Comparison of ENCODE assay signal across 1 cellular context in genomic region chr19:2782936-2783780, GRCh38.
A peak's percentile ranks its signal among the peaks of the same experiment; 100 is the strongest.
TF ChIP-seq lines count a peak whose summit lies in the region.

SGTA (minus strand) TSS chr19:2783273; CDS start chr19:2769068, 14,205 bp downstream.

TF ChIP-seq in HepG2, 621 proteins besides CTCF, POLR2A, EP300 and RAD21 (continued from another document and continues in another):
- TF ChIP-seq ZNF564 (CRISPR knock-in tag; IDR thresholded peaks at IDR 0.05), result peak; percentile 95
- peak; percentile 94 for TF ChIP-seq HOXD1 (CRISPR knock-in tag; IDR thresholded peaks at IDR 0.05)
- TF ChIP-seq SMARCC2 (IDR thresholded peaks at IDR 0.05), result no peak
- peak; percentile 96; the same call in 1 of the 2 replicates for TF ChIP-seq BRCA1 (CRISPR knock-in tag; IDR thresholded peaks at IDR 0.05)
- peak; percentile 98 for TF ChIP-seq ZNF232 (CRISPR knock-in tag; IDR thresholded peaks at IDR 0.05; ENCODE audit: borderline replicate concordance)
- TF ChIP-seq ZNF501 (CRISPR knock-in tag; IDR thresholded peaks at IDR 0.05), result peak; percentile 94
- TF ChIP-seq ZBTB14 (CRISPR knock-in tag; IDR thresholded peaks at IDR 0.05), result peak; percentile 79
- peak; percentile 99 for TF ChIP-seq ARID4A (CRISPR knock-in tag; IDR thresholded peaks at IDR 0.05; ENCODE audit: borderline replicate concordance)
- TF ChIP-seq NR2F1 (CRISPR knock-in tag; IDR thresholded peaks at IDR 0.05), result peak; percentile 88 to 95
- peak; percentile 91 for TF ChIP-seq ZBTB2 (CRISPR knock-in tag; IDR thresholded peaks at IDR 0.05; ENCODE audit: low read depth)
- peak; percentile 68; the same call in 1 of the 2 replicates for TF ChIP-seq MAF1 (CRISPR knock-in tag; IDR thresholded peaks at IDR 0.05; ENCODE audit: borderline replicate concordance)
- peak; percentile 96 for TF ChIP-seq CREM (IDR thresholded peaks at IDR 0.05)
- peak; percentile 74 for TF ChIP-seq CREM (CRISPR knock-in tag; IDR thresholded peaks at IDR 0.05)
- TF ChIP-seq CERS6 (CRISPR knock-in tag; IDR thresholded peaks at IDR 0.05), result peak; percentile 95
- TF ChIP-seq ZNF772 (CRISPR knock-in tag; IDR thresholded peaks at IDR 0.05), result peak; percentile 98
- no peak for TF ChIP-seq KDM6A (CRISPR knock-in tag; IDR thresholded peaks at IDR 0.05; ENCODE audit: low read depth)
- peak; percentile 76 for TF ChIP-seq HDAC2 (CRISPR knock-in tag; IDR thresholded peaks at IDR 0.05)
- TF ChIP-seq ZNF644 (CRISPR knock-in tag; IDR thresholded peaks at IDR 0.05; ENCODE audit: low read depth), result no peak
- peak; percentile 81 for TF ChIP-seq ZNF263 (CRISPR knock-in tag; IDR thresholded peaks at IDR 0.05)
- TF ChIP-seq ZNF557 (CRISPR knock-in tag; IDR thresholded peaks at IDR 0.05), result peak; percentile 98
- peak; percentile 88 for TF ChIP-seq REPIN1 (CRISPR knock-in tag; IDR thresholded peaks at IDR 0.05; ENCODE audit: borderline replicate concordance, low read depth)
- peak; percentile 85; the same call in 1 of the 2 replicates for TF ChIP-seq SNAPC2 (CRISPR knock-in tag; IDR thresholded peaks at IDR 0.05)
- TF ChIP-seq ZNF570 (CRISPR knock-in tag; IDR thresholded peaks at IDR 0.05; ENCODE audit: borderline replicate concordance), result peak; percentile 73; the same call in 1 of the 2 replicates
- peak; percentile 59; the same call in 1 of the 2 replicates for TF ChIP-seq SKIL (CRISPR knock-in tag; IDR thresholded peaks at IDR 0.05; ENCODE audit: borderline replicate concordance)
- TF ChIP-seq NFE2L1 (CRISPR knock-in tag; IDR thresholded peaks at IDR 0.05; ENCODE audit: borderline replicate concordance), result 0 out of 2 replicates have a peak, but pooled peaks have one; percentile 39
- peak; percentile 91; the same call in 1 of the 2 replicates for TF ChIP-seq LBX2 (CRISPR knock-in tag; IDR thresholded peaks at IDR 0.05; ENCODE audit: borderline replicate concordance)
- TF ChIP-seq DMTF1 (CRISPR knock-in tag; IDR thresholded peaks at IDR 0.05), result no peak
- TF ChIP-seq HNF4A (CRISPR knock-in tag; IDR thresholded peaks at IDR 0.05), result peak; percentile 74
- no peak for TF ChIP-seq EHMT2 (IDR thresholded peaks at IDR 0.05; ENCODE audit: borderline replicate concordance, low read depth, low read length)
- TF ChIP-seq ZFP41 (CRISPR knock-in tag; IDR thresholded peaks at IDR 0.05; ENCODE audit: borderline replicate concordance), result peak; percentile 98
- TF ChIP-seq PLSCR1 (CRISPR knock-in tag; IDR thresholded peaks at IDR 0.05; ENCODE audit: borderline replicate concordance), result no peak
- no peak for TF ChIP-seq PCBP1 (IDR thresholded peaks at IDR 0.05; ENCODE audit: borderline replicate concordance, low read depth, low read length)
- TF ChIP-seq ZNF709 (CRISPR knock-in tag; IDR thresholded peaks at IDR 0.05), result peak; percentile 82
- TF ChIP-seq ZMYM3 (CRISPR knock-in tag; IDR thresholded peaks at IDR 0.05), result no peak
- peak; percentile 94 for TF ChIP-seq ZNF749 (CRISPR knock-in tag; IDR thresholded peaks at IDR 0.05; ENCODE audit: borderline replicate concordance)
- no peak for TF ChIP-seq TCF12 (IDR thresholded peaks at IDR 0.05)
- 0 out of 2 replicates have a peak, but pooled peaks have one; percentile 44 for TF ChIP-seq TCF12 (CRISPR knock-in tag; IDR thresholded peaks at IDR 0.05)
- TF ChIP-seq ARNTL (CRISPR knock-in tag; IDR thresholded peaks at IDR 0.05), result peak; percentile 88; the same call in 1 of the 2 replicates
- TF ChIP-seq ZNF292 (CRISPR knock-in tag; IDR thresholded peaks at IDR 0.05; ENCODE audit: borderline replicate concordance, low read depth), result no peak
- no peak for TF ChIP-seq ZBTB8A (CRISPR knock-in tag; IDR thresholded peaks at IDR 0.05; ENCODE audit: borderline replicate concordance, low read depth)
- TF ChIP-seq CBX1 (IDR thresholded peaks at IDR 0.05; ENCODE audit: low read depth), result peak; percentile 86
